1 cellular context compared by ENCODE assay signal in genomic region chr7:137852108-137852507, GRCh38.
TF ChIP-seq lines count a peak whose summit lies in the region.

No MANE protein-coding gene starts in this region.

TF ChIP-seq in HepG2, 621 proteins besides CTCF, POLR2A, EP300 and RAD21:
- TF ChIP-seq ZNF709 (CRISPR knock-in tag; IDR thresholded peaks at IDR 0.05), result no peak
- no peak for TF ChIP-seq HNRNPUL1 (IDR thresholded peaks at IDR 0.05; ENCODE audit: low read depth, low read length)
- peak; percentile 88 for TF ChIP-seq RBM22 (optimal IDR thresholded peaks at IDR 0.05; ENCODE audit: low read length)
- peak; percentile 30; the same call in 1 of the 2 replicates for TF ChIP-seq POLR2AphosphoS5 (IDR thresholded peaks at IDR 0.05; ENCODE audit: low read depth, low read length)
- no peak for TF ChIP-seq EZH2 (conservative IDR thresholded peaks at IDR 0.05; ENCODE audit: low read depth, low read length)
- TF ChIP-seq AGO1 (IDR thresholded peaks at IDR 0.05; ENCODE audit: low read depth, low read length, poor library complexity, severe bottlenecking), result no peak
TF ChIP-seq in HepG2: peak in this region for 2.
